11 cellular contexts compared by ENCODE assay signal in the genomic region with DNA sequence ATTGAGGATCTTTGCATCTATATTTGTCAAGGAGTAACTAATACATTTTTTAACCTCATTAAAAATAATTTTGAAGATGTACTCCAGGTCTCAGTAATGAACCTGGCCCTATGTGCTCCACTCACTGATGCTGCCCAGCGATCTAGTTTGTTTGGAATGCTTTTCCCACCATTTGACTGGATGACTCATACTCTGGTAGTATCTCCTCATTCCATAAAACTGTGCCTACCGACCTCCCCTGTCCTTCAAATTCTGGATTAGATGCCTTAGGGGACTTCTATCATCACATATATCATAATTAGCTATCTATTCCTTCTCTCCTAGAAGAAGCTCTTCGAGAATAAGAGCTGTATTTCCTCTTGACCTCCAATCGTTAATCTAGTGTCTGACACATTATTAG.
DNase-seq lines count a peak whose midpoint lies in the region; ATAC-seq and TF ChIP-seq lines count a peak whose summit lies in the region.
"Had no signal": no experiment of that assay in that cellular context is flagged by ENCODE, and none has a peak within 500 bp of the region (broad histone marks: within the 10 kb centered on the region; RNA-seq: fewer than 3 reads in every experiment).

No MANE protein-coding gene starts in this region.

- no peak overlapping the region for H3K9ac ChIP-seq in PC-3 (ENCODE audit: low read length)
- H3K9ac ChIP-seq in endodermal cell (ENCODE audit: extremely low read depth, low read length, poor library complexity, severe bottlenecking) = no peak overlapping the region

- H3K9me3 Mint-ChIP-seq in endodermal cell = peaks cover 27% of the 10 kb centered on the region

- H3K9me3 ChIP-seq in PC-3 (ENCODE audit: low read length) (no peaks in the 10 kb centered on the region), endodermal cell (ENCODE audit: control insufficient read depth, low read length) (peaks cover 23% of the 10 kb centered on the region), osteoblast (ENCODE audit: low read depth, low read length) (peaks cover 2% of the 10 kb centered on the region)
- H3K9me3 ChIP-seq: neutrophil had no signal

- peak; percentile 18 for DNase-seq in GM04504 (ENCODE audit: low read depth)
- DNase-seq in PC-3 = peak; percentile 50
- no peak for DNase-seq in endodermal cell
- DNase-seq in osteoblast (ENCODE audit: insufficient read length, low spot score, missing footprints) = peak; percentile 79
- DNase-seq in OCI-M1 (lab: John Stamatoyannopoulos, UW) = no peak
- DNase-seq in stimulated activated CD4-positive, alpha-beta T cell treated with anti-CD3 and anti-CD28 coated beads, Interleukin-1b, Interleukin-23, amount 100 ng/mL, for 48 hours = no peak
- DNase-seq in midbrain (lab: John Stamatoyannopoulos, UW) = no peak
- DNase-seq: activated effector memory CD4-positive, alpha-beta T cell treated with Interleukin-2 at 50 U/mL for 16 hours; GF-D8; NCI-H1694 treated with DMSO at 0.1 percent for 48 hours had no signal

- BruUV-seq in PC-3 (replicated peaks; lab: Mats Ljungman, UMichigan) = no TSS peak

- H4K20me1 ChIP-seq in PC-3 (ENCODE audit: low read length) (no peaks in the 10 kb centered on the region), osteoblast (ENCODE audit: insufficient read depth, low read length) (no peaks in the 10 kb centered on the region)

- H3K36me3 ChIP-seq in PC-3 (ENCODE audit: low read depth, low read length) (peaks cover 7% of the 10 kb centered on the region; the same call in 1 of the 2 replicates), endodermal cell (ENCODE audit: control insufficient read depth, insufficient read depth, low read length) (no peaks in the 10 kb centered on the region), osteoblast (ENCODE audit: insufficient read depth, low read length) (no peaks in the 10 kb centered on the region)
- H3K36me3 ChIP-seq: neutrophil had no signal

- no peaks in the 10 kb centered on the region for H3F3A ChIP-seq in PC-3 (ENCODE audit: low read length, unreplicated experiment)

- CTCF ChIA-PET in PC-3 (lab: Charles Lee) = no interaction called here

- H3K4me1 ChIP-seq in PC-3 (ENCODE audit: insufficient read depth, low read length) (peaks cover 9% of the 10 kb centered on the region), endodermal cell (ENCODE audit: control insufficient read depth, insufficient read depth, low read length) (no peaks in the 10 kb centered on the region), osteoblast (ENCODE audit: insufficient read depth, low read length) (no peaks in the 10 kb centered on the region)

- intact Hi-C loops in PC-3 (cut with micrococcal nuclease) = no loop called here

- no peak overlapping the region for H3K27ac ChIP-seq in PC-3 (ENCODE audit: low read length)
- no peak overlapping the region for H3K27ac ChIP-seq in endodermal cell (ENCODE audit: low read depth, low read length)
- H3K27ac ChIP-seq in osteoblast (ENCODE audit: low read depth, low read length) = no peak overlapping the region
- H3K27ac ChIP-seq: neutrophil had no signal

- H3K27me3 Mint-ChIP-seq in endodermal cell (ENCODE audit: insufficient read depth) = no peaks in the 10 kb centered on the region

- peak; percentile 53 for ATAC-seq in PC-3

- H3K27me3 ChIP-seq in PC-3 (ENCODE audit: low read length) = no peaks in the 10 kb centered on the region
- no peaks in the 10 kb centered on the region for H3K27me3 ChIP-seq in endodermal cell (ENCODE audit: control insufficient read depth, insufficient read depth, low read length, poor library complexity, severe bottlenecking)
- H3K27me3 ChIP-seq in osteoblast (ENCODE audit: insufficient read depth, low read length) = no peaks in the 10 kb centered on the region
- H3K27me3 ChIP-seq: neutrophil had no signal

- H3K4me2 ChIP-seq in PC-3 (ENCODE audit: low read length) (no peak overlapping the region), osteoblast (ENCODE audit: insufficient read depth, low read length) (no peak overlapping the region)

- TF ChIP-seq CTCF in PC-3 (conservative IDR thresholded peaks at IDR 0.05; ENCODE audit: low read depth, low read length) (no peak), endodermal cell (conservative IDR thresholded peaks at IDR 0.05) (no peak), osteoblast (IDR thresholded peaks at IDR 0.05; ENCODE audit: extremely low read depth, low read depth, low read length) (no peak)

- WGBS in endodermal cell (ENCODE audit: insufficient coverage in 1 of 2, insufficient read length in 1 of 2), 2 experiments = 84 to 86% methylated on average over 4 of the region's 4 CpGs

- no peak overlapping the region for H3K4me3 ChIP-seq in PC-3 (ENCODE audit: low read length)
- no peak overlapping the region for H3K4me3 ChIP-seq in endodermal cell (ENCODE audit: low read length)
- no peak overlapping the region for H3K4me3 ChIP-seq in osteoblast (ENCODE audit: insufficient read depth, low read length)

- H2AFZ ChIP-seq in PC-3 (ENCODE audit: low read length) (no peak overlapping the region), osteoblast (ENCODE audit: low read length) (no peak overlapping the region)

- no peaks in the 10 kb centered on the region for H3K79me2 ChIP-seq in PC-3 (ENCODE audit: low read length)
- no peaks in the 10 kb centered on the region for H3K79me2 ChIP-seq in osteoblast (ENCODE audit: insufficient read depth, low read length)

- POLR2A ChIA-PET in PC-3 (lab: Charles Lee; ENCODE audit: unreplicated experiment) = no interaction called here

- peak overlapping the region; percentile 50 for H3K27ac Mint-ChIP-seq in endodermal cell

- H3K9me2 ChIP-seq in PC-3 (replicated peaks; ENCODE audit: low read length) = no peaks in the 10 kb centered on the region

- H3K4me3 Mint-ChIP-seq in endodermal cell = no peak overlapping the region

- peaks cover 14% of the 10 kb centered on the region for H3K36me3 Mint-ChIP-seq in endodermal cell (ENCODE audit: low read depth)

- peaks cover 10% of the 10 kb centered on the region for H3K4me1 Mint-ChIP-seq in endodermal cell

Comparison
In these comparisons a context has a peak if more than half of its experiments do, and no peak if none do; other contexts are left out.
1. DNase-seq: peak in GM04504 (single experiment), PC-3 (single experiment) and osteoblast (single experiment); none in endodermal cell (single experiment), OCI-M1 (single experiment), stimulated activated CD4-positive, alpha-beta T cell treated with anti-CD3 and anti-CD28 coated beads, Interleukin-1b, Interleukin-23, amount 100 ng/mL, for 48 hours (single experiment) and midbrain (single experiment).